Comparison of ENCODE assay signal across 9 cellular contexts in the genomic region with DNA sequence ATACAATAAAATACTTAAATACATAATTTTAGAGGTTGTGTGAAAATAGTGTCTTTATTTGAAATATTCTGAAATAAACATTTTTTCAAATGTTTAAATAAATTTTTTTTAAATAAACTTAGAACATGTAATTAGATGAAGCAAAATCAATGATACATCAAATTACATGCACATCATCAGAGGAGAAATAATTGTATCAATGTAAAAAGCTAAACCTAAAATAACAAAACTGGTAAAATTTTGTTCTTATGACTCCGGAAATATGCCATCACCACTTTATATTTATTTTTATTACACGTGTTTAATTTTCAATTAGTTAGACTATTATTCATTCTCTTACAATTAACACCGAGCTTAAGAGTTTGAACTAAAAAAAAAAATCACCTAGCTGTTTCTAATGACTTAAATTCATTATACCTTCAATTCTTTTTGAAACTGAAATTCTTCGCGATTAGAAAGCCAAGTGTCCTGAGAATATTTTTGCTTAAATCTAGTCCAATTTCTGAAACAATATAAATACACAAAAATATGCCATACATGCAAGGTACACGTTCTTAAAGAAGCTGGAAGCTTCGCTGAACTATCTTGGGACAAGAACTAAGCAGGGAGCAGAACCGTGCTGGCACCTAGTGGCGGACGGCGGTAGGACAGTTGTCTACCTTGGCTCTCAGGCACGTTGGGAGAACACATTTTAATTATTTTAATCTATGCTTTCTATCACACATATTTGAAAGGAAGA.
DNase-seq lines count a peak whose midpoint lies in the region; ATAC-seq and TF ChIP-seq lines count a peak whose summit lies in the region.
"Had no signal": no experiment of that assay in that cellular context is flagged by ENCODE, and none has a peak within 500 bp of the region (broad histone marks: within the 10 kb centered on the region; RNA-seq: fewer than 3 reads in every experiment).

No MANE protein-coding gene starts in this region.

- H3K9me3 Mint-ChIP-seq in endodermal cell: no peaks in the 10 kb centered on the region
- H3K9me3 Mint-ChIP-seq: T-cell had no signal

- no peak overlapping the region for H3K4ac ChIP-seq in mesendoderm (ENCODE audit: low read depth, low read length)

- H3K4me1 ChIP-seq in endodermal cell (ENCODE audit: control insufficient read depth, insufficient read depth, low read length) (peaks cover 4% of the 10 kb centered on the region), mesendoderm (ENCODE audit: control insufficient read depth, low read depth, low read length) (no peaks in the 10 kb centered on the region)

- H2BK15ac ChIP-seq in mesendoderm (replicated peaks; ENCODE audit: low read depth): no peak overlapping the region

- no peak overlapping the region for H3K4me2 ChIP-seq in mesendoderm (ENCODE audit: low read length)

- H3K9me3 ChIP-seq in endodermal cell (ENCODE audit: control insufficient read depth, low read length): no peaks in the 10 kb centered on the region

- H3K18ac ChIP-seq in mesendoderm (ENCODE audit: low read length): no peak overlapping the region

- H3K4me1 Mint-ChIP-seq in endodermal cell: peaks cover 15% of the 10 kb centered on the region
- H3K4me1 Mint-ChIP-seq: T-cell had no signal

- no peak overlapping the region for H2AK5ac ChIP-seq in mesendoderm (ENCODE audit: low read length)

- no peak overlapping the region for H2BK5ac ChIP-seq in mesendoderm (ENCODE audit: low read length)

- no peak overlapping the region for H3K27ac ChIP-seq in endodermal cell (ENCODE audit: low read depth, low read length)
- H3K27ac ChIP-seq in mesendoderm (ENCODE audit: low read depth, low read length): no peak overlapping the region

- no peak overlapping the region for H4K8ac ChIP-seq in mesendoderm (ENCODE audit: low read depth, low read length)

- H3K4me3 ChIP-seq in endodermal cell (ENCODE audit: low read length) (no peak overlapping the region), mesendoderm (ENCODE audit: low read length) (no peak overlapping the region)

- H3K56ac ChIP-seq in mesendoderm (ENCODE audit: low read length): no peak overlapping the region

- peak; percentile 40 for DNase-seq in COLO829 (ENCODE audit: low spot score)
- peak; percentile 45 for DNase-seq in NCI-H446 treated with DMSO at 0.1 percent for 48 hours (lab: John Stamatoyannopoulos, UW)
- peak; percentile 14 for DNase-seq in activated CD4-positive, alpha-beta T cell treated with anti-CD3 and anti-CD28 coated beads, Interleukin-2, amount 50 U/mL, for 1 hour
- DNase-seq in endodermal cell: peak; percentile 91
- DNase-seq in mesendoderm: peak; percentile 65
- peak; percentile 36 for DNase-seq in stimulated activated CD8-positive, alpha-beta memory T cell treated with anti-CD3 and anti-CD28 coated beads, Interleukin-7, amount 100 ng/mL, for 24 hours (ENCODE audit: low read depth)

- no peaks in the 10 kb centered on the region for H3K36me3 Mint-ChIP-seq in endodermal cell (ENCODE audit: low read depth)
- H3K36me3 Mint-ChIP-seq: T-cell had no signal

- H2BK120ac ChIP-seq in mesendoderm (ENCODE audit: low read depth, low read length): no peak overlapping the region

- peaks cover 2% of the 10 kb centered on the region for H3K27me3 ChIP-seq in endodermal cell (ENCODE audit: control insufficient read depth, insufficient read depth, low read length, poor library complexity, severe bottlenecking)
- no peaks in the 10 kb centered on the region for H3K27me3 ChIP-seq in mesendoderm (ENCODE audit: insufficient read depth, low read length, poor library complexity)

- H4K5ac ChIP-seq in mesendoderm (ENCODE audit: low read length): no peak overlapping the region

- 19 to 50% methylated on average over 2 to 11 of the region's 12 CpGs for WGBS in endodermal cell (ENCODE audit: insufficient coverage in 1 of 2, insufficient read length in 1 of 2), 2 experiments
- 100% methylated on average over 2 of the region's 12 CpGs for WGBS in mesendoderm (ENCODE audit: extremely low coverage, insufficient coverage, low lambda C conversion rate)

- no peaks in the 10 kb centered on the region for H3K79me1 ChIP-seq in mesendoderm (ENCODE audit: low read length)

- H3K36me3 ChIP-seq in endodermal cell (ENCODE audit: control insufficient read depth, insufficient read depth, low read length) (no peaks in the 10 kb centered on the region), mesendoderm (ENCODE audit: control insufficient read depth, insufficient read depth, low read length) (no peaks in the 10 kb centered on the region)

- H3K27ac Mint-ChIP-seq in endodermal cell: no peak overlapping the region
- H3K27ac Mint-ChIP-seq: T-cell had no signal

- peak; percentile 99 for TF ChIP-seq CTCF in endodermal cell (conservative IDR thresholded peaks at IDR 0.05)

- H3K9ac ChIP-seq in endodermal cell (ENCODE audit: extremely low read depth, low read length, poor library complexity, severe bottlenecking): no peak overlapping the region
- no peak overlapping the region for H3K9ac ChIP-seq in mesendoderm (ENCODE audit: low read length)

- H3K4me3 Mint-ChIP-seq in endodermal cell: no peak overlapping the region
- H3K4me3 Mint-ChIP-seq: T-cell had no signal

- H3K79me2 ChIP-seq in mesendoderm (ENCODE audit: control insufficient read depth, insufficient read depth, low read length): no peaks in the 10 kb centered on the region

- no peak overlapping the region for H3K23ac ChIP-seq in mesendoderm (ENCODE audit: low read length)

- H3K27me3 Mint-ChIP-seq in endodermal cell (ENCODE audit: insufficient read depth): peaks cover 8% of the 10 kb centered on the region

- ATAC-seq in GM19395 (IDR thresholded peaks at IDR 0.05; ENCODE audit: unreplicated experiment): peak; percentile 95
- peak; percentile 87 for ATAC-seq in HG03439 (IDR thresholded peaks at IDR 0.05; ENCODE audit: unreplicated experiment)
- ATAC-seq: T-cell had no signal

Comparison
In these comparisons a context has a peak if more than half of its experiments do, and no peak if none do; other contexts are left out.
1. DNase-seq: peak in every context shown above with its lines; median percentile 91 in endodermal cell; 65 in mesendoderm; 45 in NCI-H446 treated with DMSO at 0.1 percent for 48 hours; 40 in COLO829; 36 in stimulated activated CD8-positive, alpha-beta memory T cell treated with anti-CD3 and anti-CD28 coated beads, Interleukin-7, amount 100 ng/mL, for 24 hours; 14 in activated CD4-positive, alpha-beta T cell treated with anti-CD3 and anti-CD28 coated beads, Interleukin-2, amount 50 U/mL, for 1 hour.